ENCODE assay signal across 1 cellular context in genomic region chr17:58232707-58233156, GRCh38.
TF ChIP-seq lines count a peak whose summit lies in the region.

No MANE protein-coding gene starts in this region.

TF ChIP-seq in GM12878, 131 proteins besides CTCF, POLR2A, EP300 and RAD21 (continued from another document and continues in another):
- peak; percentile 41; the same call in 1 of the 2 replicates for TF ChIP-seq ATF2 (IDR thresholded peaks at IDR 0.05; ENCODE audit: low read length)
- TF ChIP-seq ZNF592 (IDR thresholded peaks at IDR 0.05) = peak; percentile 42; the same call in 1 of the 2 replicates
- TF ChIP-seq WRNIP1 (IDR thresholded peaks at IDR 0.05; ENCODE audit: borderline replicate concordance, low read depth, low read length) = no peak
- peak; percentile 51; the same call in 1 of the 2 replicates for TF ChIP-seq RELB (IDR thresholded peaks at IDR 0.05; ENCODE audit: low read depth)
- TF ChIP-seq PRDM15 (CRISPR knock-in tag; IDR thresholded peaks at IDR 0.05) = no peak
- no peak for TF ChIP-seq CEBPZ (IDR thresholded peaks at IDR 0.05; ENCODE audit: low read depth, low read length)
- TF ChIP-seq HSF1 (IDR thresholded peaks at IDR 0.05; ENCODE audit: low read depth, low read length) = no peak
- TF ChIP-seq MYB (IDR thresholded peaks at IDR 0.05; ENCODE audit: borderline replicate concordance, low read depth, low read length) = no peak
- TF ChIP-seq NBN (IDR thresholded peaks at IDR 0.05) = peak; percentile 87
- TF ChIP-seq SREBF1 (IDR thresholded peaks at IDR 0.05; ENCODE audit: low read length) = no peak
- TF ChIP-seq HDAC6 (IDR thresholded peaks at IDR 0.05; ENCODE audit: unreplicated experiment) = no peak
- TF ChIP-seq FOS (IDR thresholded peaks at IDR 0.05; ENCODE audit: borderline replicate concordance, extremely low read depth, insufficient read length) = no peak
- no peak for TF ChIP-seq EZH2 (IDR thresholded peaks at IDR 0.05; ENCODE audit: borderline replicate concordance, control insufficient read depth, low read depth, low read length)
- no peak for TF ChIP-seq PAX8 (IDR thresholded peaks at IDR 0.05)
- no peak for TF ChIP-seq E2F8 (IDR thresholded peaks at IDR 0.05; ENCODE audit: low read depth, partially characterized antibody)
- no peak for TF ChIP-seq CUX1 (IDR thresholded peaks at IDR 0.05; ENCODE audit: insufficient replicate concordance, low read depth, low read length)
- no peak for TF ChIP-seq ZNF622 (IDR thresholded peaks at IDR 0.05)
